8 cellular contexts compared by ENCODE assay signal in genomic region chr16:84820771-84821170, GRCh38. TPM values are rescaled to one million over a fixed set of nuclear protein-coding genes. Genes with fewer than 3 reads are reported as not detected.
DNase-seq lines count a peak whose midpoint lies in the region; ATAC-seq and TF ChIP-seq lines count a peak whose summit lies in the region.
"Had no signal": no experiment of that assay in that cellular context is flagged by ENCODE, and none has a peak within 500 bp of the region (broad histone marks: within the 10 kb centered on the region; RNA-seq: fewer than 3 reads in every experiment).

No MANE protein-coding gene starts in this region.

- intact Hi-C loops in mucosa of descending colon (cut with DNase I, micrococcal nuclease): no loop called here

- H3K36me3 Mint-ChIP-seq in HFFc6 (ENCODE audit: low read depth): peaks cover 7% of the 10 kb centered on the region
- H3K36me3 Mint-ChIP-seq: IgD-negative memory B cell had no signal

- DNase-seq in HFFc6 (no peak), cardiac fibroblast (ENCODE audit: low read depth in 2 of 2) (no peak), mucosa of descending colon (peak in 1 of 3 donors; percentile 23), NAMALWA (ENCODE audit: low spot score) (no peak)

- H3K4me3 Mint-ChIP-seq in HFFc6: peak overlapping the region; percentile 94

- H3K9me3 ChIP-seq in mucosa of descending colon: no peaks in the 10 kb centered on the region
- H3K9me3 ChIP-seq in stomach smooth muscle (ENCODE audit: control insufficient read depth in 2 of 2, low read length in 2 of 2): no peaks in the 10 kb centered on the region

- H3K4me1 ChIP-seq in mucosa of descending colon (ENCODE audit: low read depth) (peaks cover 13% of the 10 kb centered on the region), stomach smooth muscle (ENCODE audit: control insufficient read depth, insufficient read depth, low read length) (peaks cover 45% of the 10 kb centered on the region)

- H3K4me3 ChIP-seq in cardiac fibroblast (replicated peaks in 1 of 2; ENCODE audit: low read depth in 2 of 2, low read length in 2 of 2) (peak overlapping the region; percentile 53 to 65), mucosa of descending colon (peak overlapping the region; percentile 3), stomach smooth muscle (ENCODE audit: low read length in 2 of 2) (peak overlapping the region; percentile 96 to 100)

- H3K27ac Mint-ChIP-seq in HFFc6: peak overlapping the region; percentile 20; the same call in 1 of the 2 replicates
- H3K27ac Mint-ChIP-seq: IgD-negative memory B cell had no signal

- H3K27me3 ChIP-seq in stomach smooth muscle (ENCODE audit: control insufficient read depth in 1 of 2, insufficient read depth in 2 of 2, low read length in 2 of 2): no peaks in the 10 kb centered on the region

- no peak for ATAC-seq in mucosa of descending colon
- no peak for ATAC-seq in GM18519 (IDR thresholded peaks at IDR 0.05; ENCODE audit: low FRiP score, unreplicated experiment)
- ATAC-seq in HG03378 (IDR thresholded peaks at IDR 0.05; ENCODE audit: unreplicated experiment): no peak

- peaks cover 9% of the 10 kb centered on the region for H3K27me3 Mint-ChIP-seq in HFFc6 (ENCODE audit: insufficient read depth)

- no peak for TF ChIP-seq CTCF in HFFc6 (IDR thresholded peaks at IDR 0.05)
- TF ChIP-seq CTCF in cardiac fibroblast (IDR thresholded peaks at IDR 0.05; ENCODE audit: low read depth, low read length): no peak
- no peak for TF ChIP-seq CTCF in mucosa of descending colon (IDR thresholded peaks at IDR 0.05)

- H3K36me3 ChIP-seq in mucosa of descending colon (ENCODE audit: low read depth) (no peaks in the 10 kb centered on the region), stomach smooth muscle (ENCODE audit: control insufficient read depth in 2 of 2, insufficient read depth in 2 of 2, low read length in 2 of 2) (peaks cover 0 to 31% of the 10 kb centered on the region in 2 donors)

- H3K9ac ChIP-seq in stomach smooth muscle (ENCODE audit: low read length in 2 of 2): peak overlapping the region; percentile 81 to 85

- peak overlapping the region; percentile 64 for H3K27ac ChIP-seq in stomach smooth muscle (ENCODE audit: low read length)

- no peaks in the 10 kb centered on the region for H3K9me3 Mint-ChIP-seq in HFFc6

- peaks cover 45% of the 10 kb centered on the region for H3K4me1 Mint-ChIP-seq in HFFc6 (ENCODE audit: low read depth)

RNA-seq across cellular contexts. Expression of gene CRISPLD2, which starts 1.0 kb away (rescaled TPM):
- 10 to 100 TPM; 12.2 to 15.5 (median 13.6) TPM for total RNA-seq in HFFc6 (2021; fragmentation: NEBNext Ultra II Directional; extraction: Animal tissue kit (Norgen Biotek cat#: 25700))
- total RNA-seq in mucosa of descending colon: 100 to 1,000 TPM in 1 of 3 donors, 10 to 100 TPM in 2; 10.5 to 114 (median 38.7) TPM

Comparison
In these comparisons a context has a peak if more than half of its experiments do, and no peak if none do; other contexts are left out.
1. H3K4me3 ChIP-seq: peak in every context shown above with its lines; median percentile 98 in stomach smooth muscle; 59 in cardiac fibroblast; 3 in mucosa of descending colon.